ENCODE assay signal across 8 cellular contexts in the genomic region with DNA sequence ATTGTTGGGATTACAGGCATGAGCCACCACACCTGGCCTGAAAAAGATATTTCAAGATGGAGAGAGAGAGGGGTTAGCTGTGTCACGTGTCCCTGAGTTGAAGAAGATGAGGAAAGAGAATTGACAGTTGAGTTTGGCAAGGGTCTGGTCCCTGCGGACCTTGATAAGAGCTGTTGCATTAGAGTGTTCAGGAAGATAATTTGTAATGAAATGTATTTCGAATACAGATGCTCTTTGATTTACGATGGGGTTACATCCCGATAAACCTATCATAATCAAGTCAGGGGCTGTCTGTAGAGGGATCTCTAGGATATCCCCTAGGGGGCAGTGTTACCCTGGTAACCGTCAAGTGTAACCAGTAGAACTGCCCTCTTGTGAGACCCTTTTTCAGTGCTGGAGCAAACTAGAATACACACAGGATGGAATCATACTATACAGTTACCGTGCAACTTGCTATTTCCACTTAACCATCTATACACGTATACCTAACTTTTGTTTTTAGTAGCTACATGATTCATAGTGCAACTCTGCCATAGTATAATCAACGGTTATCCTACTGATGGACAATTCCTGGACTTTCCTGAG. TPM values are rescaled to one million over a fixed set of nuclear protein-coding genes. Genes with fewer than 3 reads are reported as not detected.
DNase-seq lines count a peak whose midpoint lies in the region; ATAC-seq and TF ChIP-seq lines count a peak whose summit lies in the region.

No MANE protein-coding gene starts in this region.

- H3K9me3 ChIP-seq in H9 (ENCODE audit: control insufficient read depth, low read depth, low read length) (no peaks in the 10 kb centered on the region), thoracic aorta (no peaks in the 10 kb centered on the region)

- no peak overlapping the region for H2AFZ ChIP-seq in H9 (ENCODE audit: low read length)

- H4K91ac ChIP-seq in H9 (ENCODE audit: insufficient read length, low read depth, low read length) = no peak overlapping the region

- H2BK120ac ChIP-seq in H9 (ENCODE audit: low read depth, low read length, poor library complexity, severe bottlenecking) = no peak overlapping the region

- no peaks in the 10 kb centered on the region; the same call in 1 of the 2 replicates for H3K27me3 Mint-ChIP-seq in H9 (ENCODE audit: low read depth)
- peaks cover 2% of the 10 kb centered on the region; the same call in 1 of the 2 replicates for H3K27me3 Mint-ChIP-seq in WTC11 (ENCODE audit: low read depth)

- no peak overlapping the region for H3K14ac ChIP-seq in H9 (ENCODE audit: insufficient read depth, low read length)

- no peak overlapping the region for H4K8ac ChIP-seq in H9 (replicated peaks; ENCODE audit: insufficient read length, low read depth, low read length)

- peak; percentile 76 for DNase-seq in EH (ENCODE audit: low read depth)
- peak; percentile 78 for DNase-seq in H9
- DNase-seq in NCI-H2171 treated with DMSO at 0.1 percent for 48 hours (lab: John Stamatoyannopoulos, UW) = peak; percentile 45
- peak; percentile 66 for DNase-seq in WTC11 (ENCODE audit: low spot score)
- peak; percentile 42 for DNase-seq in effector CD8-positive, alpha-beta T cell (lab: John Stamatoyannopoulos, UW)
- DNase-seq in midbrain (lab: John Stamatoyannopoulos, UW) = peak; percentile 65
- DNase-seq in thoracic aorta (ENCODE audit: low spot score) = no peak

- no peaks in the 10 kb centered on the region for H3K27me3 ChIP-seq in H9 (ENCODE audit: insufficient read depth, low read length)
- no peaks in the 10 kb centered on the region for H3K27me3 ChIP-seq in thoracic aorta (replicated peaks; ENCODE audit: insufficient read depth)

- H2AK5ac ChIP-seq in H9 (ENCODE audit: insufficient read length, low read length) = no peak overlapping the region

- H2BK5ac ChIP-seq in H9 (ENCODE audit: insufficient read length, low read length) = no peak overlapping the region

- H3K18ac ChIP-seq in H9 (ENCODE audit: insufficient read length, low read depth, low read length) = no peak overlapping the region

- no peak overlapping the region for H4K5ac ChIP-seq in H9 (ENCODE audit: insufficient read length, low read depth, low read length)

- H3K4me1 Mint-ChIP-seq in H9 = peaks cover 10 to 18% of the 10 kb centered on the region in 2 experiments
- H3K4me1 Mint-ChIP-seq in WTC11 = peaks cover 16% of the 10 kb centered on the region

- no peaks in the 10 kb centered on the region for H3K4me1 ChIP-seq in H9 (ENCODE audit: insufficient read depth, low read length)
- H3K4me1 ChIP-seq in thoracic aorta (ENCODE audit: control insufficient read depth in 1 of 2, low read depth in 2 of 2) = peaks cover 14 to 31% of the 10 kb centered on the region in 2 donors

- H2BK12ac ChIP-seq in H9 (ENCODE audit: insufficient read length, low read depth, low read length) = no peak overlapping the region

- TF ChIP-seq CTCF in H9 (conservative IDR thresholded peaks at IDR 0.05) (peak; percentile 92), WTC11 (IDR thresholded peaks at IDR 0.05) (peak; percentile 82), thoracic aorta (IDR thresholded peaks at IDR 0.05) (peak; percentile 41)

- H3K23ac ChIP-seq in H9 (ENCODE audit: insufficient read length, low read depth, low read length) = no peak overlapping the region

- H2BK15ac ChIP-seq in H9 (ENCODE audit: low read depth, low read length) = no peak overlapping the region

- H3K4me3 Mint-ChIP-seq in H9 (peak overlapping the region; percentile 51 to 56), WTC11 (peak overlapping the region; percentile 68)

- no peaks in the 10 kb centered on the region for H4K20me1 ChIP-seq in H9 (ENCODE audit: control insufficient read depth, insufficient read depth, insufficient read length)

- H3K56ac ChIP-seq in H9 (ENCODE audit: insufficient read length, low read depth, low read length) = no peak overlapping the region

- H3K9ac ChIP-seq in H9 (ENCODE audit: extremely low read depth, insufficient read length, low read length) = no peak overlapping the region

- H3K23me2 ChIP-seq in H9 (ENCODE audit: insufficient read length, low read depth, low read length, poor library complexity, severe bottlenecking) = peaks cover 9% of the 10 kb centered on the region

- H3K36me3 Mint-ChIP-seq in H9 (ENCODE audit: insufficient read depth in 1 of 3, low read depth in 3 of 3) = peaks cover 3 to 10% (median 9%) of the 10 kb centered on the region in 3 experiments; a peak in 5 of 7 replicates
- H3K36me3 Mint-ChIP-seq in WTC11 = no peaks in the 10 kb centered on the region; the same call in 1 of the 2 replicates

- H3K9me3 Mint-ChIP-seq in H9 = peaks cover 0 to 3% of the 10 kb centered on the region in 2 experiments; a peak in 1 of 5 replicates
- no peaks in the 10 kb centered on the region for H3K9me3 Mint-ChIP-seq in WTC11

- H3K36me3 ChIP-seq in thoracic aorta = peaks cover under 1% of the 10 kb centered on the region

- H3K79me2 ChIP-seq in H9 (ENCODE audit: insufficient read depth, low read length) = peaks cover 15% of the 10 kb centered on the region; the same call in 1 of the 2 replicates

- peak; percentile 69 for ATAC-seq in WTC11
- ATAC-seq in thoracic aorta (ENCODE audit: insufficient number of reproducible peaks, low FRiP score, low read depth) = no peak
- ATAC-seq in HG03565 (IDR thresholded peaks at IDR 0.05; ENCODE audit: unreplicated experiment) = no peak

- CTCF ChIA-PET in WTC11 (lab: Charles Lee) = interaction anchor here (0.6 to 2.9 kb wide), 7 partner anchors 18 to 237 kb away, joined by 3 to 15 read pairs (median 3); no protein-coding TSS in a partner anchor

- H3K4ac ChIP-seq in H9 (ENCODE audit: low read depth, low read length) = no peak overlapping the region

- H3K27ac Mint-ChIP-seq in H9 (no peak overlapping the region), WTC11 (peak overlapping the region; percentile 77)

- POLR2A ChIA-PET in WTC11 (lab: Charles Lee) = no interaction called here

- WGBS in H9 (ENCODE audit: extremely low coverage, insufficient read length, low lambda C conversion rate) = no CpG with 5 or more reads among the region's 9 CpGs

- H3K27ac ChIP-seq in H9 (ENCODE audit: insufficient read length, low read depth, low read length) (no peak overlapping the region), thoracic aorta (no peak overlapping the region)

- no peak overlapping the region for H2BK20ac ChIP-seq in H9 (ENCODE audit: low read depth, low read length, poor library complexity, severe bottlenecking)

- H3T11ph ChIP-seq in H9 (ENCODE audit: low read length) = no peak overlapping the region

- peaks cover 2% of the 10 kb centered on the region for H3K79me1 ChIP-seq in H9 (ENCODE audit: insufficient read depth, low read depth, low read length, poor library complexity, severe bottlenecking)

- peak overlapping the region; percentile 20 for H3K4me2 ChIP-seq in H9 (ENCODE audit: insufficient read depth, insufficient read length, low read length)

- peak overlapping the region; percentile 79 for H3K4me3 ChIP-seq in thoracic aorta

TF ChIP-seq in WTC11, 78 proteins besides CTCF, POLR2A, EP300 and RAD21:
- TF ChIP-seq, protein P1, sequence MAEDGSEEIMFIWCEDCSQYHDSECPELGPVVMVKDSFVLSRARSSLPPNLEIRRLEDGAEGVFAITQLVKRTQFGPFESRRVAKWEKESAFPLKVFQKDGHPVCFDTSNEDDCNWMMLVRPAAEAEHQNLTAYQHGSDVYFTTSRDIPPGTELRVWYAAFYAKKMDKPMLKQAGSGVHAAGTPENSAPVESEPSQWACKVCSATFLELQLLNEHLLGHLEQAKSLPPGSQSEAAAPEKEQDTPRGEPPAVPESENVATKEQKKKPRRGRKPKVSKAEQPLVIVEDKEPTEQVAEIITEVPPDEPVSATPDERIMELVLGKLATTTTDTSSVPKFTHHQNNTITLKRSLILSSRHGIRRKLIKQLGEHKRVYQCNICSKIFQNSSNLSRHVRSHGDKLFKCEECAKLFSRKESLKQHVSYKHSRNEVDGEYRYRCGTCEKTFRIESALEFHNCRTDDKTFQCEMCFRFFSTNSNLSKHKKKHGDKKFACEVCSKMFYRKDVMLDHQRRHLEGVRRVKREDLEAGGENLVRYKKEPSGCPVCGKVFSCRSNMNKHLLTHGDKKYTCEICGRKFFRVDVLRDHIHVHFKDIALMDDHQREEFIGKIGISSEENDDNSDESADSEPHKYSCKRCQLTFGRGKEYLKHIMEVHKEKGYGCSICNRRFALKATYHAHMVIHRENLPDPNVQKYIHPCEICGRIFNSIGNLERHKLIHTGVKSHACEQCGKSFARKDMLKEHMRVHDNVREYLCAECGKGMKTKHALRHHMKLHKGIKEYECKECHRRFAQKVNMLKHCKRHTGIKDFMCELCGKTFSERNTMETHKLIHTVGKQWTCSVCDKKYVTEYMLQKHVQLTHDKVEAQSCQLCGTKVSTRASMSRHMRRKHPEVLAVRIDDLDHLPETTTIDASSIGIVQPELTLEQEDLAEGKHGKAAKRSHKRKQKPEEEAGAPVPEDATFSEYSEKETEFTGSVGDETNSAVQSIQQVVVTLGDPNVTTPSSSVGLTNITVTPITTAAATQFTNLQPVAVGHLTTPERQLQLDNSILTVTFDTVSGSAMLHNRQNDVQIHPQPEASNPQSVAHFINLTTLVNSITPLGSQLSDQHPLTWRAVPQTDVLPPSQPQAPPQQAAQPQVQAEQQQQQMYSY (CRISPR knock-in tag; IDR thresholded peaks at IDR 0.05) = no peak
- TF ChIP-seq, protein P2, sequence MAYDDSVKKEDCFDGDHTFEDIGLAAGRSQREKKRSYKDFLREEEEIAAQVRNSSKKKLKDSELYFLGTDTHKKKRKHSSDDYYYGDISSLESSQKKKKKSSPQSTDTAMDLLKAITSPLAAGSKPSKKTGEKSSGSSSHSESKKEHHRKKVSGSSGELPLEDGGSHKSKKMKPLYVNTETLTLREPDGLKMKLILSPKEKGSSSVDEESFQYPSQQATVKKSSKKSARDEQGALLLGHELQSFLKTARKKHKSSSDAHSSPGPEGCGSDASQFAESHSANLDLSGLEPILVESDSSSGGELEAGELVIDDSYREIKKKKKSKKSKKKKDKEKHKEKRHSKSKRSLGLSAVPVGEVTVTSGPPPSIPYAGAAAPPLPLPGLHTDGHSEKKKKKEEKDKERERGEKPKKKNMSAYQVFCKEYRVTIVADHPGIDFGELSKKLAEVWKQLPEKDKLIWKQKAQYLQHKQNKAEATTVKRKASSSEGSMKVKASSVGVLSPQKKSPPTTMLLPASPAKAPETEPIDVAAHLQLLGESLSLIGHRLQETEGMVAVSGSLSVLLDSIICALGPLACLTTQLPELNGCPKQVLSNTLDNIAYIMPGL (CRISPR knock-in tag; IDR thresholded peaks at IDR 0.05) = 0 out of 2 replicates have a peak, but pooled peaks have one; percentile 28
TF ChIP-seq in WTC11: peak in this region for 1.

RNA-seq across cellular contexts. Expression of a gene that starts 1.5 kb away (rescaled TPM):
- 84.9 and 88.6 TPM in 2 replicates for total RNA-seq in H9 (2021)
- 70.9 to 86.0 TPM (median 73.4 TPM) in 3 replicates for total RNA-seq in WTC11 (2021)
- total RNA-seq in thoracic aorta = 10 to 100 TPM; 24.3 to 36.6 TPM

RNA-seq across cellular contexts. Expression of a gene that starts 16.9 kb away (rescaled TPM):
- total RNA-seq in H9 (2021) (2.3 and 4.0 TPM in 2 replicates), WTC11 (2021) (8.6 to 14.3 TPM (median 11.8 TPM) in 3 replicates), thoracic aorta (10 to 100 TPM in 1 of 2 donors, 1 to 10 TPM in 1; 1.6 to 14.6 TPM)

RNA-seq across cellular contexts. Expression of a gene that starts 21.8 kb away (rescaled TPM):
- total RNA-seq in H9 (2021) (15.7 and 17.9 TPM in 2 replicates), WTC11 (2021) (16.0 to 18.0 TPM (median 17.4 TPM) in 3 replicates), thoracic aorta (1,000 to 10,000 TPM in 1 of 2 donors, 100 to 1,000 TPM in 1; 703 to 1,224 TPM)

RNA-seq across cellular contexts. Expression of a gene that starts 31.6 kb away (rescaled TPM):
- 40.0 and 42.4 TPM in 2 replicates for total RNA-seq in H9 (2021)
- 56.4 to 64.1 TPM (median 61.7 TPM) in 3 replicates for total RNA-seq in WTC11 (2021)
- total RNA-seq in thoracic aorta = 10 to 100 TPM; 40.4 to 44.1 TPM

RNA-seq across cellular contexts. Expression of a gene that starts 36.8 kb away (rescaled TPM):
- total RNA-seq in H9 (2021) (12.2 and 12.8 TPM in 2 replicates), WTC11 (2021) (12.6 to 13.2 TPM (median 12.7 TPM) in 3 replicates), thoracic aorta (10 to 100 TPM in 1 of 2 donors, 1 to 10 TPM in 1; 5.6 to 13.1 TPM)

Comparison
In these comparisons a context has a peak if more than half of its experiments do, and no peak if none do; other contexts are left out.
1. CTCF ChIP-seq: peak in every context shown above with its lines; median percentile 92 in H9; 82 in WTC11; 41 in thoracic aorta.
2. RNA of a gene that starts 21.8 kb away (total RNA-seq): 703 to 1,224 TPM in thoracic aorta; 16.0 to 18.0 TPM in WTC11 and 15.7 to 17.9 TPM in H9; every median in the first group is over 10 times any median in the second.